Comparison of ENCODE assay signal across 1 cellular context in the genomic region with DNA sequence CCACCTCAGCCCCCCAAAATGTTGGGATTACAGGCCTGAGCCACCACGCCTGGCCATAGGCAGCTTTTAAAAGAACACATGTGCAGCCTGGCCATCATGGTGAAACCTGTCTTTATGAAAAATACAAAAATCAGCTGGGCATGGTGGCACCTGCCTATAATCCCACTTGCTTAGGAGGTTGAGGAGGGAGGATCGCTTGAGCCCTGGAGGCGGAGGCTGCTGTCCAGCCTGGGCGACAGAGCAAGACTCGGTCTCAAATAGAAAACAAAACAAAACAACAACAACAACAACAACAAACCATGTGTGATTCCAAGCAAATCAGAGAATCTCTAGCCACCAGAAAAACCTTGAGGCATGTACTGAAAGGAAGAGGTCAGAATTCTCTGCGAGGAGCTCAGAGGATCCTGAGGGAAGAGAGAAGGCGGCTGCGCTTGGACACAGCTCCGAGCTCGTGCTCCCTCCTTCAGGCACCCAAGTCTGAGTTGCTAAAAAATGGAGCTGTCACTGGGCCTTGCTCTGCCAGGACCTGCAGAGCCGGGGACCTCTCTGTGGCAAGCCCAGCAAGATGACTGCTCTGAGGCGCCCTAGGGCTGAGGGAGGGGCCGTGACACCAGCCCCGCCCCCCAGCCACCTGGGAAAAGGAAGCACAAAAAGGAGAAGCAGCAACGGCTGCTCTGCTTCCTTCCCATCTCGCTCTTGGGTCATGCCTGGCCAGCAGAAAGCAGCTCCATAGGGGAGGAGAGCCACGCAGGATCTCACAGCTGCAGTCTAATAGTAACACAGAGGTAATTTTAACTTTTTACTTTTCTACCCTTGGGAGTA.
A peak's percentile ranks its signal among the peaks of the same experiment; 100 is the strongest.
TF ChIP-seq lines count a peak whose summit lies in the region.

A gene (plus strand): TSS at position 677 of the 822 bp plus-strand sequence. CDS start 1,941 bp downstream, outside the sequence.

TF ChIP-seq in WTC11, 78 proteins besides CTCF, POLR2A, EP300 and RAD21 (continued from another document):
- TF ChIP-seq, protein P1, sequence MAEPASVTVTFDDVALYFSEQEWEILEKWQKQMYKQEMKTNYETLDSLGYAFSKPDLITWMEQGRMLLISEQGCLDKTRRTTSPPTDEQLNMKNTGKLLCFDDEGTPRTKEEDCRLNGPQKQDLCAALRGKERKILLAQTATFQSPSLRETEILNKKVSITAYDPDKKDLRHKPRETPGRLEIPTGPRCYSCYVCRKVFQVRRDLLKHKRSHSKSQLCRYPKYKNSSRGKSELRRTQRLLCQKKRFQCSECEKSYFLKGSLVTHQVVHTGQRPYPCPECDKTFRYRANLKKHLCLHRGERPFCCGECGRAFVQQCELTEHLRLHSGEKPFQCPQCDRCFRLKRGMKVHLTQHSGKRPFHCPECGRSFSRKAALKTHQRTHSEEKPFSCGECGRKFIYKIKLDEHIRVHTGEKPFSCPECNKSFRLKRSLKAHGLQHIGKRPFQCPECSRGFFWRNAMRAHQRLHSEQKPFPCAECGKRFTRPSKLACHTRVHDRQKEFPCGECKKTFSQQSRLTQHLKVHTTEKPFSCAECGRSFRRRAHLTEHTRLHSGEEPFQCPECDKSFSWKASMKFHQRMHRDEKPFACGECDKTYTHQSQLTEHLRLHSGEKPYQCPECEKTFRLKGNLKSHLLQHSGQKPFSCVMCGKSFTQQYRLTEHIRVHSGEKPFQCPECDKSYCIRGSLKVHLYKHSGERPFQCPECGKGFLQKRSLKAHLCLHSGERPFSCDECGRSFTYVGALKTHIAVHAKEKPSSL (CRISPR knock-in tag; conservative IDR thresholded peaks at IDR 0.05): no peak
- TF ChIP-seq ZNF232 (CRISPR knock-in tag; IDR thresholded peaks at IDR 0.05): 0 out of 2 replicates have a peak, but pooled peaks have one; percentile 20
- TF ChIP-seq, protein P2, sequence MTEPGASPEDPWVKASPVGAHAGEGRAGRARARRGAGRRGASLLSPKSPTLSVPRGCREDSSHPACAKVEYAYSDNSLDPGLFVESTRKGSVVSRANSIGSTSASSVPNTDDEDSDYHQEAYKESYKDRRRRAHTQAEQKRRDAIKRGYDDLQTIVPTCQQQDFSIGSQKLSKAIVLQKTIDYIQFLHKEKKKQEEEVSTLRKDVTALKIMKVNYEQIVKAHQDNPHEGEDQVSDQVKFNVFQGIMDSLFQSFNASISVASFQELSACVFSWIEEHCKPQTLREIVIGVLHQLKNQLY (CRISPR knock-in tag; IDR thresholded peaks at IDR 0.05): no peak
- TF ChIP-seq, protein P3, sequence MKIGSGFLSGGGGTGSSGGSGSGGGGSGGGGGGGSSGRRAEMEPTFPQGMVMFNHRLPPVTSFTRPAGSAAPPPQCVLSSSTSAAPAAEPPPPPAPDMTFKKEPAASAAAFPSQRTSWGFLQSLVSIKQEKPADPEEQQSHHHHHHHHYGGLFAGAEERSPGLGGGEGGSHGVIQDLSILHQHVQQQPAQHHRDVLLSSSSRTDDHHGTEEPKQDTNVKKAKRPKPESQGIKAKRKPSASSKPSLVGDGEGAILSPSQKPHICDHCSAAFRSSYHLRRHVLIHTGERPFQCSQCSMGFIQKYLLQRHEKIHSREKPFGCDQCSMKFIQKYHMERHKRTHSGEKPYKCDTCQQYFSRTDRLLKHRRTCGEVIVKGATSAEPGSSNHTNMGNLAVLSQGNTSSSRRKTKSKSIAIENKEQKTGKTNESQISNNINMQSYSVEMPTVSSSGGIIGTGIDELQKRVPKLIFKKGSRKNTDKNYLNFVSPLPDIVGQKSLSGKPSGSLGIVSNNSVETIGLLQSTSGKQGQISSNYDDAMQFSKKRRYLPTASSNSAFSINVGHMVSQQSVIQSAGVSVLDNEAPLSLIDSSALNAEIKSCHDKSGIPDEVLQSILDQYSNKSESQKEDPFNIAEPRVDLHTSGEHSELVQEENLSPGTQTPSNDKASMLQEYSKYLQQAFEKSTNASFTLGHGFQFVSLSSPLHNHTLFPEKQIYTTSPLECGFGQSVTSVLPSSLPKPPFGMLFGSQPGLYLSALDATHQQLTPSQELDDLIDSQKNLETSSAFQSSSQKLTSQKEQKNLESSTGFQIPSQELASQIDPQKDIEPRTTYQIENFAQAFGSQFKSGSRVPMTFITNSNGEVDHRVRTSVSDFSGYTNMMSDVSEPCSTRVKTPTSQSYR (CRISPR knock-in tag; IDR thresholded peaks at IDR 0.05): peak; percentile 24; the same call in 1 of the 2 replicates
- TF ChIP-seq, protein P4, sequence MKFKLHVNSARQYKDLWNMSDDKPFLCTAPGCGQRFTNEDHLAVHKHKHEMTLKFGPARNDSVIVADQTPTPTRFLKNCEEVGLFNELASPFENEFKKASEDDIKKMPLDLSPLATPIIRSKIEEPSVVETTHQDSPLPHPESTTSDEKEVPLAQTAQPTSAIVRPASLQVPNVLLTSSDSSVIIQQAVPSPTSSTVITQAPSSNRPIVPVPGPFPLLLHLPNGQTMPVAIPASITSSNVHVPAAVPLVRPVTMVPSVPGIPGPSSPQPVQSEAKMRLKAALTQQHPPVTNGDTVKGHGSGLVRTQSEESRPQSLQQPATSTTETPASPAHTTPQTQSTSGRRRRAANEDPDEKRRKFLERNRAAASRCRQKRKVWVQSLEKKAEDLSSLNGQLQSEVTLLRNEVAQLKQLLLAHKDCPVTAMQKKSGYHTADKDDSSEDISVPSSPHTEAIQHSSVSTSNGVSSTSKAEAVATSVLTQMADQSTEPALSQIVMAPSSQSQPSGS (CRISPR knock-in tag; IDR thresholded peaks at IDR 0.05; ENCODE audit: borderline replicate concordance, low read depth): no peak
- TF ChIP-seq, protein P5, sequence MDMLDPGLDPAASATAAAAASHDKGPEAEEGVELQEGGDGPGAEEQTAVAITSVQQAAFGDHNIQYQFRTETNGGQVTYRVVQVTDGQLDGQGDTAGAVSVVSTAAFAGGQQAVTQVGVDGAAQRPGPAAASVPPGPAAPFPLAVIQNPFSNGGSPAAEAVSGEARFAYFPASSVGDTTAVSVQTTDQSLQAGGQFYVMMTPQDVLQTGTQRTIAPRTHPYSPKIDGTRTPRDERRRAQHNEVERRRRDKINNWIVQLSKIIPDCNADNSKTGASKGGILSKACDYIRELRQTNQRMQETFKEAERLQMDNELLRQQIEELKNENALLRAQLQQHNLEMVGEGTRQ (CRISPR knock-in tag; IDR thresholded peaks at IDR 0.05): 0 out of 2 replicates have a peak, but pooled peaks have one; percentile 11
